In the genomic region with DNA sequence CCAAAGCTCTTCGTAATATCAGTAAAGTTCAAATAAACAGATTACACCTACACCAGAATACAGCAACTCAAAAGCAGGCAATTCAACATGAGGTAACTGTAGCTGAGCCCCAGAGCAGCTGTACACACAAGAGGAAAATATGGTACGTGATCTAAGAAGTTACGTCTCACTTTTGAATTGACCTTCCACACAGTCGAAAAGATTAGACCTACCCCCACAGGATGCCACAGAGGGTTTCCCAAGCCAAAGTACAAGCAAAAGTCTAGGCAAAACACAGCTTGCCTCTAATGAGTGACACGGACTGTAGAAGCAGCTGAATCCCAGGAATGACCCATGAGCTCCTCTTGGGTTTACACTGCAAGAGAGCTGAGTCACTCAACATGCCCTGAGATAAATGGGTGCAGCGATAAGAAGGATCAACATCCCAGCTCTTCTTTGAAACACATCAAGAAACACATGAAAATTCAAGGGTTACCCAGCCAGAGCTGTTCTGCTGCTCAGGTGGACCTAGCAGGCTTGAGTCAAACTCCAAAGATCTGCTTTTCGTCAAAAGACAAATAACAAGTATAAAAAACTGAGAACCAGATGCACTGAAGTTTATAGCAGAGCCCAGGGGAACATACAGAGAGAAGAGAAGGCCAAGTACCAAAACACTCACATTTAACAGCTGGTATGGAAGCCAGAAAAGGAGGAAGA, we compare ENCODE assay signal across 10 cellular contexts. TPM values are rescaled to one million over a fixed set of nuclear protein-coding genes. Genes with fewer than 3 reads are reported as not detected.
DNase-seq lines count a peak whose midpoint lies in the region; ATAC-seq, FAIRE-seq and TF ChIP-seq lines count a peak whose summit lies in the region.
"Had no signal": no experiment of that assay in that cellular context is flagged by ENCODE, and none has a peak within 500 bp of the region (broad histone marks: within the 10 kb centered on the region; RNA-seq: fewer than 3 reads in every experiment).

No MANE protein-coding gene starts in this region.

- H4K20me1 ChIP-seq in Karpas-422 (ENCODE audit: insufficient read depth, low read depth, low read length), result no peaks in the 10 kb centered on the region

- peak; percentile 97 for DNase-seq in HCEC 1CT
- no peak for DNase-seq in activated CD8-positive, alpha-beta T cell treated with anti-CD3 and anti-CD28 coated beads for 36 hours
- DNase-seq in Right ventricle myocardium superior, result no peak
- no peak for DNase-seq in gastrocnemius medialis
- DNase-seq in HTR-8/SVneo (ENCODE audit: insufficient read length, low spot score), result no peak
- no peak for DNase-seq in activated CD4-positive, CD25-positive, alpha-beta regulatory T cell treated with anti-CD3 and anti-CD28 coated beads, Interleukin-2, amount 50 U/mL, for 72 hours
- no peak for DNase-seq in Karpas-422
- no peak for DNase-seq in GM13977 (ENCODE audit: low spot score)
- DNase-seq: NCI-H510A had no signal

- no peak for TF ChIP-seq POLR2A in gastrocnemius medialis (IDR thresholded peaks at IDR 0.05)

- in situ Hi-C loops in gastrocnemius medialis (cut with MboI; ENCODE audit: low sequenced_read_pairs in 4 of 4) (no loop called here), GM13977 (cut with MboI; ENCODE audit: low pct_unique_long_range_greater_than_20kb, low sequenced_read_pairs, unreplicated experiment) (no loop called here)

- H3K27me3 Mint-ChIP-seq in activated CD8-positive, alpha-beta T cell treated with anti-CD3 and anti-CD28 coated beads for 36 hours, result no peaks in the 10 kb centered on the region
- H3K27me3 Mint-ChIP-seq: activated naive CD8-positive, alpha-beta T cell had no signal

- H3K9me3 ChIP-seq in gastrocnemius medialis, result no peaks in the 10 kb centered on the region
- no peaks in the 10 kb centered on the region for H3K9me3 ChIP-seq in Karpas-422 (ENCODE audit: low read length)

- CTCF ChIA-PET in activated CD8-positive, alpha-beta T cell treated with anti-CD3 and anti-CD28 coated beads for 36 hours (lab: Charles Lee), result interaction anchor here (1.2 to 1.6 kb wide), 2 partner anchors 9 to 364 kb away, joined by 4 to 6 read pairs; a partner anchor contains a TSS

- FAIRE-seq in HTR-8/SVneo (lab: Jason Lieb, UNC), result no peak

- peak overlapping the region; percentile 14 for H3K27ac Mint-ChIP-seq in activated CD8-positive, alpha-beta T cell treated with anti-CD3 and anti-CD28 coated beads for 36 hours
- H3K27ac Mint-ChIP-seq: activated naive CD8-positive, alpha-beta T cell had no signal

- H3K4me2 ChIP-seq in Karpas-422 (ENCODE audit: low read depth, low read length, poor library complexity, severe bottlenecking), result no peak overlapping the region

- peak overlapping the region; percentile 68 to 77 (median 71) for H3K27ac ChIP-seq in gastrocnemius medialis
- no peak overlapping the region for H3K27ac ChIP-seq in Karpas-422 (ENCODE audit: low read length)

- intact Hi-C loops in activated CD8-positive, alpha-beta T cell treated with anti-CD3 and anti-CD28 coated beads for 36 hours (cut with micrococcal nuclease), result no loop called here
- intact Hi-C loops in Right ventricle myocardium superior (cut with DNase I), result no loop called here
- intact Hi-C loops in gastrocnemius medialis (cut with DNase I; ENCODE audit: low total_unique reads), result no loop called here

- H3K4me3 ChIP-seq in gastrocnemius medialis (no peak overlapping the region), Karpas-422 (ENCODE audit: low read length) (no peak overlapping the region)

- H3K9me2 ChIP-seq in Karpas-422 (replicated peaks; ENCODE audit: insufficient read depth, low read length), result no peaks in the 10 kb centered on the region

- H3K79me2 ChIP-seq in Karpas-422 (ENCODE audit: low read length), result no peaks in the 10 kb centered on the region

- no peaks in the 10 kb centered on the region for H3K9me3 Mint-ChIP-seq in activated CD8-positive, alpha-beta T cell treated with anti-CD3 and anti-CD28 coated beads for 36 hours

- H3K36me3 ChIP-seq in gastrocnemius medialis, result no peaks in the 10 kb centered on the region
- H3K36me3 ChIP-seq in Karpas-422 (ENCODE audit: insufficient read depth, low read length), result no peaks in the 10 kb centered on the region

- peaks cover 27% of the 10 kb centered on the region for H3K4me1 Mint-ChIP-seq in activated CD8-positive, alpha-beta T cell treated with anti-CD3 and anti-CD28 coated beads for 36 hours (ENCODE audit: low read depth)

- no peak overlapping the region for H2AFZ ChIP-seq in Karpas-422 (ENCODE audit: low read length)

- no peak for ATAC-seq in activated CD8-positive, alpha-beta T cell treated with anti-CD3 and anti-CD28 coated beads for 36 hours
- ATAC-seq in Right ventricle myocardium superior (ENCODE audit: poor library complexity) (peak; percentile 69), gastrocnemius medialis (peak; percentile 31)

- peaks cover 26 to 61% of the 10 kb centered on the region in 2 donors for H3K4me1 ChIP-seq in gastrocnemius medialis
- no peaks in the 10 kb centered on the region for H3K4me1 ChIP-seq in Karpas-422 (ENCODE audit: low read length)

- no peak overlapping the region for H3K4me3 Mint-ChIP-seq in activated CD8-positive, alpha-beta T cell treated with anti-CD3 and anti-CD28 coated beads for 36 hours
- H3K4me3 Mint-ChIP-seq: activated naive CD8-positive, alpha-beta T cell had no signal

- peaks cover 14% of the 10 kb centered on the region for H3K36me3 Mint-ChIP-seq in activated CD8-positive, alpha-beta T cell treated with anti-CD3 and anti-CD28 coated beads for 36 hours (ENCODE audit: low read depth)

- POLR2A ChIA-PET in activated CD8-positive, alpha-beta T cell treated with anti-CD3 and anti-CD28 coated beads for 36 hours (lab: Charles Lee), result no interaction called here

- TF ChIP-seq CTCF in activated CD8-positive, alpha-beta T cell treated with anti-CD3 and anti-CD28 coated beads for 36 hours (IDR thresholded peaks at IDR 0.05), result no peak
- no peak for TF ChIP-seq CTCF in gastrocnemius medialis (IDR thresholded peaks at IDR 0.05 in 4 of 5, conservative IDR thresholded peaks at IDR 0.05 in 1 of 5)
- TF ChIP-seq CTCF in GM13977 (IDR thresholded peaks at IDR 0.05; ENCODE audit: extremely low read depth, insufficient read depth, missing control alignments), result no peak

- H3K27me3 ChIP-seq in gastrocnemius medialis (no peaks in the 10 kb centered on the region), Karpas-422 (ENCODE audit: low read length) (no peaks in the 10 kb centered on the region)

- H3K9ac ChIP-seq in Karpas-422 (ENCODE audit: low read length), result no peak overlapping the region

RNA-seq across cellular contexts. Expression of a gene that starts 9.7 kb away (rescaled TPM):
- total RNA-seq in activated CD8-positive, alpha-beta T cell treated with anti-CD3 and anti-CD28 coated beads for 36 hours, result 10 to 100 TPM; 21.0 to 24.4 TPM
- total RNA-seq in Right ventricle myocardium superior (18.1 TPM), gastrocnemius medialis (10 to 100 TPM in 1 of 4 donors, 1 to 10 TPM in 3; 2.8 to 12.0 (median 5.4) TPM)
- not detected in 2 replicates for total RNA-seq in Karpas-422 (2014; rRNA removed; shearing (Covaris generic); ENCODE audit: low replicate concordance)
